8 cellular contexts compared by ENCODE assay signal in genomic region chr10:124093774-124094418, GRCh38. TPM values are rescaled to one million over a fixed set of nuclear protein-coding genes. Genes with fewer than 3 reads are reported as not detected.
DNase-seq lines count a peak whose midpoint lies in the region; ATAC-seq, FAIRE-seq and TF ChIP-seq lines count a peak whose summit lies in the region.
"Not testable (repeated sequence)": the region's sequence is repeated elsewhere in the genome, so short reads cannot be mapped to it uniquely, and the experiment has no call there.

No MANE protein-coding gene starts in this region.

- intact Hi-C loops in esophagus squamous epithelium (cut with DNase I): not testable (repeated sequence)

- H3K27me3 ChIP-seq in astrocyte (ENCODE audit: insufficient read depth, low read length) (peaks cover 44% of the 10 kb centered on the region), esophagus squamous epithelium (peaks cover 0 to 57% (median 0%) of the 10 kb centered on the region in 4 donors)

- H3K9ac ChIP-seq in astrocyte (ENCODE audit: low read length): peak overlapping the region; percentile 73

- H4K20me1 ChIP-seq in astrocyte (ENCODE audit: insufficient read depth, low read length): peaks cover 26% of the 10 kb centered on the region

- H3K27ac ChIP-seq in astrocyte (ENCODE audit: low read depth, low read length): not testable (repeated sequence)
- peak overlapping the region; percentile 87 to 98 (median 92) for H3K27ac ChIP-seq in esophagus squamous epithelium

- H3K27ac Mint-ChIP-seq in astrocyte (ENCODE audit: unreplicated experiment): peak overlapping the region; percentile 87
- H3K27ac Mint-ChIP-seq in nephron progenitor cell; stimulated activated naive CD8-positive, alpha-beta T cell treated with anti-CD3 and anti-CD28 coated beads, Interleukin-15, amount 100 ng/mL, for 72 hours: not testable (repeated sequence)

- not testable (repeated sequence) for H3K36me3 Mint-ChIP-seq in astrocyte (ENCODE audit: low read depth, unreplicated experiment); nephron progenitor cell (ENCODE audit: low read depth)

- not testable (repeated sequence) for H3K4me1 Mint-ChIP-seq in astrocyte (ENCODE audit: low read depth, unreplicated experiment)
- peaks cover 46% of the 10 kb centered on the region for H3K4me1 Mint-ChIP-seq in nephron progenitor cell
- peaks cover 17% of the 10 kb centered on the region for H3K4me1 Mint-ChIP-seq in stimulated activated naive CD8-positive, alpha-beta T cell treated with anti-CD3 and anti-CD28 coated beads, Interleukin-15, amount 100 ng/mL, for 72 hours

- CTCF ChIA-PET in HEK293T (lab: Yijun Ruan, JAX): interaction anchor here (0.6 to 0.8 kb wide), 3 partner anchors 99 to 341 kb away, joined by 3 to 5 read pairs (median 3); no protein-coding TSS in a partner anchor

- H3K9me3 ChIP-seq in astrocyte (ENCODE audit: insufficient read depth, low read depth, low read length); esophagus squamous epithelium: not testable (repeated sequence)

- H2AFZ ChIP-seq in astrocyte (ENCODE audit: low read depth, low read length): peak overlapping the region; percentile 80

- not testable (repeated sequence) for H3K36me3 ChIP-seq in astrocyte (ENCODE audit: insufficient read depth, low read length); esophagus squamous epithelium

- peak overlapping the region; percentile 31; the same call in 1 of the 2 replicates for H3K4me3 ChIP-seq in AG10803 (ENCODE audit: low read length)
- H3K4me3 ChIP-seq in astrocyte (ENCODE audit: insufficient read depth, low read depth, low read length): peak overlapping the region; percentile 56
- peak overlapping the region; percentile 56 to 81 (median 72) for H3K4me3 ChIP-seq in esophagus squamous epithelium

- peak overlapping the region; percentile 90 for H3K4me2 ChIP-seq in astrocyte (ENCODE audit: low read length)

- ATAC-seq in stimulated activated naive CD8-positive, alpha-beta T cell treated with anti-CD3 and anti-CD28 coated beads, Interleukin-15, amount 100 ng/mL, for 72 hours: not testable (repeated sequence)

- H3K27me3 Mint-ChIP-seq in astrocyte (ENCODE audit: low read depth, unreplicated experiment) (peaks cover 35% of the 10 kb centered on the region), nephron progenitor cell (ENCODE audit: low read depth, poor library complexity) (peaks cover 59% of the 10 kb centered on the region)
- H3K27me3 Mint-ChIP-seq in stimulated activated naive CD8-positive, alpha-beta T cell treated with anti-CD3 and anti-CD28 coated beads, Interleukin-15, amount 100 ng/mL, for 72 hours: peaks cover 80% of the 10 kb centered on the region

- H3K4me3 Mint-ChIP-seq in astrocyte (ENCODE audit: unreplicated experiment): peak overlapping the region; percentile 82
- peak overlapping the region; percentile 80 for H3K4me3 Mint-ChIP-seq in nephron progenitor cell
- H3K4me3 Mint-ChIP-seq in stimulated activated naive CD8-positive, alpha-beta T cell treated with anti-CD3 and anti-CD28 coated beads, Interleukin-15, amount 100 ng/mL, for 72 hours: peak overlapping the region; percentile 12 to 66

- POLR2A ChIA-PET in HEK293T (lab: Yijun Ruan, JAX): interaction anchor here (0.6 to 1.7 kb wide), 7 partner anchors 9 to 597 kb away, joined by 3 to 6 read pairs (median 4); no protein-coding TSS in a partner anchor

- TF ChIP-seq CTCF in AG10803 (conservative IDR thresholded peaks at IDR 0.05; ENCODE audit: low read length); astrocyte (IDR thresholded peaks at IDR 0.05; ENCODE audit: insufficient read depth, low read depth, low read length); esophagus squamous epithelium (IDR thresholded peaks at IDR 0.05); nephron progenitor cell (IDR thresholded peaks at IDR 0.05): not testable (repeated sequence)

- 2 to 3% methylated on average over 17 to 26 of the region's 39 CpGs for WGBS in esophagus squamous epithelium, 2 donors

- H3K9me3 Mint-ChIP-seq in astrocyte (ENCODE audit: unreplicated experiment); nephron progenitor cell; stimulated activated naive CD8-positive, alpha-beta T cell treated with anti-CD3 and anti-CD28 coated beads, Interleukin-15, amount 100 ng/mL, for 72 hours: not testable (repeated sequence)

- peaks cover 12% of the 10 kb centered on the region for H3K4me1 ChIP-seq in astrocyte (ENCODE audit: insufficient read depth, low read length)
- peaks cover 19 to 75% (median 35%) of the 10 kb centered on the region in 3 donors for H3K4me1 ChIP-seq in esophagus squamous epithelium

- not testable (repeated sequence) for TF ChIP-seq POLR2A in esophagus squamous epithelium (IDR thresholded peaks at IDR 0.05)

- DNase-seq in AG10803 (ENCODE audit: low read depth); esophagus squamous epithelium (lab: John Stamatoyannopoulos, UW); stimulated activated naive CD8-positive, alpha-beta T cell treated with anti-CD3 and anti-CD28 coated beads, Interleukin-15, amount 100 ng/mL, for 72 hours: not testable (repeated sequence)
- peak; percentile 40 for DNase-seq in HEK293T (ENCODE audit: extremely low spot score)
- peak; percentile 60 for DNase-seq in RPMI8226
- peak; percentile 27 for DNase-seq in astrocyte (ENCODE audit: low read depth)
- peak; percentile 75 for DNase-seq in islet precursor cell
- peak; percentile 49 for DNase-seq in nephron progenitor cell

- peaks cover 11% of the 10 kb centered on the region for H3K79me2 ChIP-seq in astrocyte (ENCODE audit: insufficient read depth, low read length)

- not testable (repeated sequence) for FAIRE-seq in astrocyte (lab: Jason Lieb, UNC)

TF ChIP-seq in HEK293T, 16 proteins besides CTCF, POLR2A, EP300 and RAD21:
- TF ChIP-seq L3MBTL2 (conservative IDR thresholded peaks at IDR 0.05): 0 out of 2 replicates have a peak, but pooled peaks have one; percentile 8

RNA-seq across cellular contexts. Expression of gene CHST15, which starts 0.5 kb away (rescaled TPM):
- 20.6 and 21.2 TPM in 2 replicates for total RNA-seq in astrocyte
- total RNA-seq in esophagus squamous epithelium: 10 to 100 TPM in 2 of 4 donors, 1 to 10 TPM in 2; 4.0 to 23.0 (median 13.8) TPM
